In genomic region chr3:124816206-124816605, GRCh38 we compare ENCODE assay signal across 18 cellular contexts.
DNase-seq lines count a peak whose midpoint lies in the region; ATAC-seq and TF ChIP-seq lines count a peak whose summit lies in the region.
"Had no signal": no experiment of that assay in that cellular context is flagged by ENCODE, and none has a peak within 500 bp of the region (broad histone marks: within the 10 kb centered on the region; RNA-seq: fewer than 3 reads in every experiment).

No MANE protein-coding gene starts in this region.

- H3K36me3 Mint-ChIP-seq in WTC11, result peaks cover 72% of the 10 kb centered on the region
- H3K36me3 Mint-ChIP-seq: CD14-positive monocyte had no signal

- 0 out of 2 replicates have a peak, but pooled peaks cover 3% of the 10 kb centered on the region for H3K4me1 Mint-ChIP-seq in WTC11

- POLR2A ChIA-PET in WTC11 (lab: Charles Lee), result no interaction called here

- ATAC-seq in WTC11 (no peak), esophagus mucosa (peak; percentile 62), GM19463 (IDR thresholded peaks at IDR 0.05; ENCODE audit: unreplicated experiment) (no peak)

- intact Hi-C loops in stomach (cut with DNase I; ENCODE audit: low total_unique reads), result no loop called here

- H3K27me3 ChIP-seq in stomach (no peaks in the 10 kb centered on the region), tibial nerve (no peaks in the 10 kb centered on the region)

- H3K36me3 ChIP-seq in stomach, result peaks cover 0 to 37% (median 22%) of the 10 kb centered on the region in 4 donors
- peaks cover 0 to 38% (median 0%) of the 10 kb centered on the region in 3 donors for H3K36me3 ChIP-seq in tibial nerve

- H3K27ac ChIP-seq in C4-2B, result peak overlapping the region; percentile 45; the same call in 1 of the 2 replicates
- peak overlapping the region in 3 of 5 donors; percentile 84 to 88 (median 84) for H3K27ac ChIP-seq in stomach
- no peak overlapping the region for H3K27ac ChIP-seq in tibial nerve
- H3K27ac ChIP-seq: HL-60, SK-N-MC had no signal

- TF ChIP-seq EP300 in stomach (IDR thresholded peaks at IDR 0.05) (no peak), tibial nerve (IDR thresholded peaks at IDR 0.05) (no peak)

- H3K4me1 ChIP-seq in stomach (peaks cover 32 to 55% (median 50%) of the 10 kb centered on the region in 4 donors), tibial nerve (peaks cover 0 to 37% (median 19%) of the 10 kb centered on the region in 4 donors)

- H3K9me3 ChIP-seq in stomach, result no peaks in the 10 kb centered on the region
- no peaks in the 10 kb centered on the region for H3K9me3 ChIP-seq in tibial nerve

- 91 to 100% (median 96%) methylated on average over 4 of the region's 4 CpGs for WGBS in stomach, 5 donors
- 94 to 95% methylated on average over 4 of the region's 4 CpGs for WGBS in tibial nerve, 2 donors

- H3K4me3 Mint-ChIP-seq in WTC11, result no peak overlapping the region
- H3K4me3 Mint-ChIP-seq: CD14-positive monocyte had no signal

- TF ChIP-seq POLR2A in stomach (IDR thresholded peaks at IDR 0.05), result no peak
- no peak for TF ChIP-seq POLR2A in tibial nerve (IDR thresholded peaks at IDR 0.05)

- H3K27ac Mint-ChIP-seq in WTC11, result 0 out of 2 replicates have a peak overlapping the region, but pooled peaks have one; percentile 55

- H3K4me3 ChIP-seq in stomach (no peak overlapping the region), tibial nerve (no peak overlapping the region)
- H3K4me3 ChIP-seq: SK-N-MC had no signal

- H3K27me3 Mint-ChIP-seq in WTC11 (ENCODE audit: low read depth), result no peaks in the 10 kb centered on the region

- TF ChIP-seq CTCF in C4-2B (conservative IDR thresholded peaks at IDR 0.05), result no peak
- TF ChIP-seq CTCF in WTC11 (IDR thresholded peaks at IDR 0.05), result no peak
- no peak for TF ChIP-seq CTCF in stomach (IDR thresholded peaks at IDR 0.05)
- no peak for TF ChIP-seq CTCF in tibial nerve (IDR thresholded peaks at IDR 0.05)

- DNase-seq in WTC11 (ENCODE audit: low spot score) (no peak), stomach (no peak), activated gamma-delta T cell treated with Interleukin-2 at 50 U/mL for 16 hours (no peak), tibial nerve (ENCODE audit: low spot score in 2 of 2) (no peak), putamen (ENCODE audit: low spot score) (no peak)
- DNase-seq: DMS153, EL, HCEC 1CT, NCI-H1436 treated with DMSO at 0.1 percent for 48 hours, NCI-H2081, NCI-H510A, NCI-H82 had no signal

- CTCF ChIA-PET in WTC11 (lab: Charles Lee), result no interaction called here

- no peaks in the 10 kb centered on the region for H3K9me3 Mint-ChIP-seq in WTC11

TF ChIP-seq in WTC11, 78 proteins besides CTCF, POLR2A, EP300 and RAD21:
- TF ChIP-seq, protein P1, sequence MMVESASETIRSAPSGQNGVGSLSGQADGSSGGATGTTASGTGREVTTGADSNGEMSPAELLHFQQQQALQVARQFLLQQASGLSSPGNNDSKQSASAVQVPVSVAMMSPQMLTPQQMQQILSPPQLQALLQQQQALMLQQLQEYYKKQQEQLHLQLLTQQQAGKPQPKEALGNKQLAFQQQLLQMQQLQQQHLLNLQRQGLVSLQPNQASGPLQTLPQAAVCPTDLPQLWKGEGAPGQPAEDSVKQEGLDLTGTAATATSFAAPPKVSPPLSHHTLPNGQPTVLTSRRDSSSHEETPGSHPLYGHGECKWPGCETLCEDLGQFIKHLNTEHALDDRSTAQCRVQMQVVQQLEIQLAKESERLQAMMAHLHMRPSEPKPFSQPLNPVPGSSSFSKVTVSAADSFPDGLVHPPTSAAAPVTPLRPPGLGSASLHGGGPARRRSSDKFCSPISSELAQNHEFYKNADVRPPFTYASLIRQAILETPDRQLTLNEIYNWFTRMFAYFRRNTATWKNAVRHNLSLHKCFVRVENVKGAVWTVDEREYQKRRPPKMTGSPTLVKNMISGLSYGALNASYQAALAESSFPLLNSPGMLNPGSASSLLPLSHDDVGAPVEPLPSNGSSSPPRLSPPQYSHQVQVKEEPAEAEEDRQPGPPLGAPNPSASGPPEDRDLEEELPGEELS (CRISPR knock-in tag; IDR thresholded peaks at IDR 0.05), result no peak
- TF ChIP-seq, protein P2, sequence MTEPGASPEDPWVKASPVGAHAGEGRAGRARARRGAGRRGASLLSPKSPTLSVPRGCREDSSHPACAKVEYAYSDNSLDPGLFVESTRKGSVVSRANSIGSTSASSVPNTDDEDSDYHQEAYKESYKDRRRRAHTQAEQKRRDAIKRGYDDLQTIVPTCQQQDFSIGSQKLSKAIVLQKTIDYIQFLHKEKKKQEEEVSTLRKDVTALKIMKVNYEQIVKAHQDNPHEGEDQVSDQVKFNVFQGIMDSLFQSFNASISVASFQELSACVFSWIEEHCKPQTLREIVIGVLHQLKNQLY (CRISPR knock-in tag; IDR thresholded peaks at IDR 0.05), result no peak
- no peak for TF ChIP-seq PRRX2 (CRISPR knock-in tag; IDR thresholded peaks at IDR 0.05)

Comparison
In these comparisons a context has a peak if more than half of its experiments do, and no peak if none do; other contexts are left out.
1. H3K27ac ChIP-seq: peak in C4-2B (single experiment) and stomach (3 of 5); none in tibial nerve (0 of 4).